ENCODE assay signal across 8 cellular contexts in genomic region chr12:49058366-49059062, GRCh38. TPM values are rescaled to one million over a fixed set of nuclear protein-coding genes. Genes with fewer than 3 reads are reported as not detected.
A peak's percentile ranks its signal among the peaks of the same experiment; 100 is the strongest.
DNase-seq lines count a peak whose midpoint lies in the region; ATAC-seq and TF ChIP-seq lines count a peak whose summit lies in the region.

No MANE protein-coding gene starts in this region.

- intact Hi-C loops in gastrocnemius medialis (cut with DNase I; ENCODE audit: low total_unique reads): no loop called here

- no peaks in the 10 kb centered on the region for H3K27me3 ChIP-seq in RWPE2 (ENCODE audit: insufficient read depth, poor library complexity, severe bottlenecking)
- H3K27me3 ChIP-seq in gastrocnemius medialis: no peaks in the 10 kb centered on the region

- H3K9me3 ChIP-seq in RWPE2 (ENCODE audit: severe bottlenecking) (no peaks in the 10 kb centered on the region), gastrocnemius medialis (no peaks in the 10 kb centered on the region)

- ATAC-seq in RWPE2 (ENCODE audit: low read depth): no peak
- ATAC-seq in gastrocnemius medialis: no peak
- ATAC-seq in GM21825 (IDR thresholded peaks at IDR 0.05; ENCODE audit: unreplicated experiment): no peak
- no peak for ATAC-seq in HG02981 (IDR thresholded peaks at IDR 0.05; ENCODE audit: unreplicated experiment)

- in situ Hi-C loops in gastrocnemius medialis (cut with MboI; ENCODE audit: low sequenced_read_pairs in 4 of 4): no loop called here

- TF ChIP-seq CTCF in GM12864 (IDR thresholded peaks at IDR 0.05; ENCODE audit: low read depth, low read length, missing control alignments) (no peak), RWPE2 (IDR thresholded peaks at IDR 0.05; ENCODE audit: poor library complexity, severe bottlenecking) (no peak), fibroblast of pulmonary artery (IDR thresholded peaks at IDR 0.05; ENCODE audit: low read length, missing control alignments) (no peak), gastrocnemius medialis (IDR thresholded peaks at IDR 0.05 in 4 of 5, conservative IDR thresholded peaks at IDR 0.05 in 1 of 5) (no peak)

- no peak for TF ChIP-seq POLR2A in gastrocnemius medialis (IDR thresholded peaks at IDR 0.05)

- DNase-seq in GM12864 (ENCODE audit: low read depth): no peak
- DNase-seq in RWPE2 (ENCODE audit: low spot score): no peak
- no peak for DNase-seq in fibroblast of pulmonary artery (ENCODE audit: low read depth)
- no peak for DNase-seq in gastrocnemius medialis
- no peak for DNase-seq in DMS153 treated with DMSO at 0.1 percent for 48 hours (lab: John Stamatoyannopoulos, UW; ENCODE audit: unreplicated experiment)
- no peak for DNase-seq in H4 (ENCODE audit: low spot score)

- H3K4me1 ChIP-seq in RWPE2 (ENCODE audit: insufficient read depth, poor library complexity, severe bottlenecking) (peaks cover 11% of the 10 kb centered on the region), gastrocnemius medialis (peaks cover 49 to 53% of the 10 kb centered on the region in 2 donors)

- H3K36me3 ChIP-seq in RWPE2 (ENCODE audit: low read depth) (peaks cover 36% of the 10 kb centered on the region), gastrocnemius medialis (peaks cover 0 to 16% of the 10 kb centered on the region in 2 donors)

- H3K4me3 ChIP-seq in GM12864 (ENCODE audit: low read depth, low read length) (peak overlapping the region; percentile 84), RWPE2 (ENCODE audit: severe bottlenecking) (peak overlapping the region; percentile 77), fibroblast of pulmonary artery (replicated peaks; ENCODE audit: low read depth, low read length) (peak overlapping the region; percentile 87), gastrocnemius medialis (peak overlapping the region; percentile 83 to 100 (median 94))

- H3K27ac ChIP-seq in RWPE2 (ENCODE audit: poor library complexity, severe bottlenecking): peak overlapping the region; percentile 65
- H3K27ac ChIP-seq in gastrocnemius medialis: peak overlapping the region; percentile 97 to 100 (median 99)

RNA-seq across cellular contexts. Expression of gene KMT2D, which starts 2.1 kb away (rescaled TPM):
- 10 to 100 TPM; 36.0 to 99.0 (median 71.3) TPM for total RNA-seq in gastrocnemius medialis
- total RNA-seq in H4 (2014; rRNA removed; shearing (Covaris generic)): 6.9 and 9.4 TPM in 2 replicates

RNA-seq across cellular contexts. Expression of gene RHEBL1, which starts 11.3 kb away (rescaled TPM):
- under 1 TPM in 2 of 4 donors, not detected in 2; 0.46 to 0.71 TPM for total RNA-seq in gastrocnemius medialis
- total RNA-seq in H4 (2014; rRNA removed; shearing (Covaris generic)): 0.99 and 2.4 TPM in 2 replicates

RNA-seq across cellular contexts. Expression of gene DHH, which starts 36.1 kb away (rescaled TPM):
- total RNA-seq in gastrocnemius medialis: under 1 TPM in 3 of 4 donors, not detected in 1; 0.09 to 0.36 (median 0.15) TPM
- 0.02 TPM in 1 of 2 replicates, not detected in the other for total RNA-seq in H4 (2014; rRNA removed; shearing (Covaris generic))

RNA-seq across cellular contexts. Expression of gene PRKAG1, which starts 39.9 kb away (rescaled TPM):
- total RNA-seq in gastrocnemius medialis: 10 to 100 TPM; 67.4 to 97.7 (median 83.9) TPM
- total RNA-seq in H4 (2014; rRNA removed; shearing (Covaris generic)): 94.4 and 105 TPM in 2 replicates

RNA-seq across cellular contexts. Expression of gene LMBR1L, which starts 52.1 kb away (rescaled TPM):
- 10 to 100 TPM; 11.1 to 27.2 (median 15.9) TPM for total RNA-seq in gastrocnemius medialis
- total RNA-seq in H4 (2014; rRNA removed; shearing (Covaris generic)): 10.6 and 27.3 TPM in 2 replicates
